In genomic region chr20:31951530-31952453, GRCh38 we compare ENCODE assay signal across 8 cellular contexts. TPM values are rescaled to one million over a fixed set of nuclear protein-coding genes. Genes with fewer than 3 reads are reported as not detected.
A peak's percentile ranks its signal among the peaks of the same experiment; 100 is the strongest.
DNase-seq lines count a peak whose midpoint lies in the region; ATAC-seq and TF ChIP-seq lines count a peak whose summit lies in the region.

TSS of gene PDRG1 (minus strand) at chr20:31952046. CDS start at chr20:31951961, 85 bp downstream.

- H2AFZ ChIP-seq in DND-41 (ENCODE audit: low read depth, low read length) = peak within 1 kb of the TSS; percentile 78

- H3K4me1 ChIP-seq in DND-41 (ENCODE audit: insufficient read depth, low read length) (peaks cover 19% of the 10 kb centered on the region), esophagus (ENCODE audit: control insufficient read depth in 2 of 2, insufficient read depth in 2 of 2, low read length in 1 of 2) (peaks cover 0 to 2% of the 10 kb centered on the region in 2 donors), mucosa of stomach (ENCODE audit: control insufficient read depth, insufficient read depth, low read length) (peaks cover 10% of the 10 kb centered on the region)

- TF ChIP-seq CTCF in DND-41 (IDR thresholded peaks at IDR 0.05; ENCODE audit: borderline replicate concordance, extremely low read depth, low read length, poor library complexity, severe bottlenecking) = peak; percentile 99

- peak within 1 kb of the TSS; percentile 87 to 89 for H3K4me3 ChIP-seq in DND-41 (ENCODE audit: low read depth in 1 of 2, low read length in 2 of 2)
- H3K4me3 ChIP-seq in Jurkat, Clone E6-1 (ENCODE audit: low read length) = peak within 1 kb of the TSS; percentile 99
- H3K4me3 ChIP-seq in esophagus (ENCODE audit: low read depth in 1 of 2, low read length in 2 of 2) = peak within 1 kb of the TSS; percentile 69 to 87
- peak within 1 kb of the TSS; percentile 84 for H3K4me3 ChIP-seq in mucosa of stomach (ENCODE audit: low read length)

- H3K9me3 ChIP-seq in DND-41 (ENCODE audit: insufficient read depth, low read length, severe bottlenecking) (peaks cover 4% of the 10 kb centered on the region), esophagus (ENCODE audit: control insufficient read depth in 2 of 2, insufficient read depth in 1 of 2, low read depth in 1 of 2, low read length in 1 of 2) (no peaks in the 10 kb centered on the region), mucosa of stomach (ENCODE audit: control insufficient read depth, low read length) (no peaks in the 10 kb centered on the region)

- 0% methylated on average over 62 to 63 of the region's 63 CpGs for WGBS in esophagus, 2 donors

- H3K27ac ChIP-seq in DND-41 (ENCODE audit: low read length) (peak within 1 kb of the TSS; percentile 80), esophagus (ENCODE audit: low read depth in 2 of 2, low read length in 1 of 2) (peak within 1 kb of the TSS; percentile 58 to 60)

- peaks cover 37% of the 10 kb centered on the region for H3K36me3 ChIP-seq in DND-41 (ENCODE audit: insufficient read depth, low read length)
- peaks cover 8 to 13% of the 10 kb centered on the region in 2 donors for H3K36me3 ChIP-seq in esophagus (ENCODE audit: control insufficient read depth in 2 of 2, insufficient read depth in 2 of 2, low read length in 1 of 2)
- no peaks in the 10 kb centered on the region for H3K36me3 ChIP-seq in mucosa of stomach (ENCODE audit: control insufficient read depth, insufficient read depth, low read length)

- H4K20me1 ChIP-seq in DND-41 (ENCODE audit: insufficient read depth, low read length) = peaks cover 27% of the 10 kb centered on the region

- H3K9ac ChIP-seq in DND-41 (ENCODE audit: low read depth, low read length) (peak within 1 kb of the TSS; percentile 80), mucosa of stomach (ENCODE audit: low read length) (peak within 1 kb of the TSS; percentile 86)

- ATAC-seq in DND-41 (ENCODE audit: insufficient read depth, low read depth) (peak; percentile 96), GM21717 (IDR thresholded peaks at IDR 0.05; ENCODE audit: unreplicated experiment) (peak; percentile 79)

- H3K27me3 ChIP-seq in DND-41 (ENCODE audit: insufficient read depth, low read length, poor library complexity) = peaks cover 8% of the 10 kb centered on the region
- H3K27me3 ChIP-seq in esophagus (ENCODE audit: control insufficient read depth in 1 of 2, insufficient read depth in 2 of 2, low read length in 2 of 2) = no peaks in the 10 kb centered on the region
- H3K27me3 ChIP-seq in mucosa of stomach (ENCODE audit: control insufficient read depth, insufficient read depth, low read length) = no peaks in the 10 kb centered on the region

- peak within 1 kb of the TSS; percentile 89 for H3K4me2 ChIP-seq in DND-41 (ENCODE audit: insufficient read depth, low read length)

- peaks cover 37% of the 10 kb centered on the region for H3K79me2 ChIP-seq in DND-41 (ENCODE audit: insufficient read depth, low read length)

- DNase-seq in DND-41 = peak; percentile 98
- DNase-seq in Jurkat, Clone E6-1 (ENCODE audit: low read depth, low spot score) = peak; percentile 93
- peak; percentile 90 for DNase-seq in OCI-M2 (lab: John Stamatoyannopoulos, UW; ENCODE audit: unreplicated experiment)
- DNase-seq in activated T-cell treated with anti-CD3 and anti-CD28 coated beads for 4 hours = peak; percentile 96
- peak; percentile 99 for DNase-seq in stimulated activated CD8-positive, alpha-beta memory T cell treated with anti-CD3 and anti-CD28 coated beads, Interleukin-4, amount 100 ng/mL, for 48 hours

RNA-seq across cellular contexts. Expression of gene PDRG1, which starts in this region (rescaled TPM):
- polyA plus RNA-seq in Jurkat, Clone E6-1 (2012; ENCODE audit: insufficient read depth, insufficient read length) = 27.4 TPM
- polyA plus RNA-seq in esophagus = 10 to 100 TPM in 1 of 2 donors, 1 to 10 TPM in 1; 6.8 to 13.8 TPM

Comparison
In these comparisons a context has a peak if more than half of its experiments do, and no peak if none do; other contexts are left out.
1. Peak in every context shown above with its lines: DNase-seq, ATAC-seq, H3K4me3 ChIP-seq and H3K27ac ChIP-seq.